14 cellular contexts compared by ENCODE assay signal in genomic region chr1:35287807-35288640, GRCh38. TPM values are rescaled to one million over a fixed set of nuclear protein-coding genes. Genes with fewer than 3 reads are reported as not detected.
DNase-seq lines count a peak whose midpoint lies in the region; TF ChIP-seq lines count a peak whose summit lies in the region.
"Had no signal": no experiment of that assay in that cellular context is flagged by ENCODE, and none has a peak within 500 bp of the region (broad histone marks: within the 10 kb centered on the region; RNA-seq: fewer than 3 reads in every experiment).

No MANE protein-coding gene starts in this region.

- H3K27ac Mint-ChIP-seq in activated naive CD4-positive, alpha-beta T cell treated with anti-CD3 and anti-CD28 coated beads for 36 hours: no peak overlapping the region

- no peaks in the 10 kb centered on the region for H3F3A ChIP-seq in smooth muscle cell (ENCODE audit: low read depth)

- no peaks in the 10 kb centered on the region for H3K27me3 Mint-ChIP-seq in activated naive CD4-positive, alpha-beta T cell treated with anti-CD3 and anti-CD28 coated beads for 36 hours (ENCODE audit: low read depth)

- H3K4me3 ChIP-seq in fibroblast of the aortic adventitia (ENCODE audit: low read depth, low read length): no peak overlapping the region
- H3K4me3 ChIP-seq in smooth muscle cell: no peak overlapping the region
- H3K4me3 ChIP-seq: skin epidermis had no signal

- H3K4me1 ChIP-seq in smooth muscle cell (ENCODE audit: low read depth): peaks cover 7% of the 10 kb centered on the region

- TF ChIP-seq CTCF in VCaP (conservative IDR thresholded peaks at IDR 0.05) (no peak), fibroblast of the aortic adventitia (IDR thresholded peaks at IDR 0.05; ENCODE audit: insufficient read depth, low read length) (no peak), smooth muscle cell (IDR thresholded peaks at IDR 0.05; ENCODE audit: borderline replicate concordance, insufficient read depth, poor library complexity, severe bottlenecking) (no peak), GM10266 (IDR thresholded peaks at IDR 0.05; ENCODE audit: control insufficient read depth, insufficient read depth, low read depth, missing control alignments) (no peak)

- peak overlapping the region; percentile 69 for H3K9ac ChIP-seq in smooth muscle cell (ENCODE audit: low read depth)

- intact Hi-C loops in activated naive CD4-positive, alpha-beta T cell treated with anti-CD3 and anti-CD28 coated beads for 36 hours (cut with micrococcal nuclease): loop anchor here (5.0 kb wide), 1 partner anchor 96 kb away; the partner anchor contains the start of gene SFPQ

- peaks cover 36% of the 10 kb centered on the region for H3K4me1 Mint-ChIP-seq in activated naive CD4-positive, alpha-beta T cell treated with anti-CD3 and anti-CD28 coated beads for 36 hours (ENCODE audit: low read depth)

- no peak overlapping the region for H3K4me3 Mint-ChIP-seq in activated naive CD4-positive, alpha-beta T cell treated with anti-CD3 and anti-CD28 coated beads for 36 hours

- no peak overlapping the region for H2AFZ ChIP-seq in smooth muscle cell (ENCODE audit: low read depth)

- peaks cover 11% of the 10 kb centered on the region for H3K36me3 Mint-ChIP-seq in activated naive CD4-positive, alpha-beta T cell treated with anti-CD3 and anti-CD28 coated beads for 36 hours (ENCODE audit: low read depth)

- H3K27me3 ChIP-seq in smooth muscle cell (ENCODE audit: low read depth): no peaks in the 10 kb centered on the region

- peak overlapping the region; percentile 25 for H3K27ac ChIP-seq in VCaP
- H3K27ac ChIP-seq in smooth muscle cell (ENCODE audit: low read depth): peak overlapping the region; percentile 93
- H3K27ac ChIP-seq: WERI-Rb-1 had no signal

- H3K4me2 ChIP-seq in smooth muscle cell: peak overlapping the region; percentile 78

- H3K9me3 Mint-ChIP-seq in activated naive CD4-positive, alpha-beta T cell treated with anti-CD3 and anti-CD28 coated beads for 36 hours: peaks cover 10% of the 10 kb centered on the region

- WGBS in smooth muscle cell (ENCODE audit: low lambda C conversion rate): 73% methylated on average over 9 of the region's 9 CpGs

- H4K20me1 ChIP-seq in smooth muscle cell (ENCODE audit: low read depth): peaks cover 74% of the 10 kb centered on the region

- H3K9me3 ChIP-seq in smooth muscle cell (replicated peaks; ENCODE audit: low read depth): no peaks in the 10 kb centered on the region

- CTCF ChIA-PET in activated naive CD4-positive, alpha-beta T cell treated with anti-CD3 and anti-CD28 coated beads for 36 hours (lab: Charles Lee): no interaction called here

- no peaks in the 10 kb centered on the region for H3K36me3 ChIP-seq in smooth muscle cell (ENCODE audit: low read depth)

- peaks cover 83% of the 10 kb centered on the region for H3K79me2 ChIP-seq in smooth muscle cell (ENCODE audit: low read depth)

- DNase-seq in activated naive CD4-positive, alpha-beta T cell treated with anti-CD3 and anti-CD28 coated beads for 36 hours: peak; percentile 34
- no peak for DNase-seq in activated naive CD4-positive, alpha-beta T cell (lab: John Stamatoyannopoulos, UW)
- DNase-seq in fibroblast of the aortic adventitia (ENCODE audit: low read depth) (peak; percentile 72), smooth muscle cell (lab: John Stamatoyannopoulos, UW; ENCODE audit: unreplicated experiment) (no peak), RPMI8226 (no peak), GM10266 (ENCODE audit: extremely low spot score) (no peak)
- no peak for DNase-seq in stimulated activated CD4-positive, alpha-beta T cell treated with anti-CD3 and anti-CD28 coated beads, Interleukin-12 subunit alpha, Interleukin-12 subunit beta, amount 100 ng/mL, for 4 hours
- DNase-seq: activated gamma-delta T cell treated with Interleukin-2 at 50 U/mL for 16 hours; erythroblast; NCI-H2081 treated with DMSO at 0.1 percent for 48 hours; stimulated activated CD8-positive, alpha-beta memory T cell treated with anti-CD3 and anti-CD28 coated beads, Interleukin-4, amount 100 ng/mL, for 48 hours; WERI-Rb-1 had no signal

RNA-seq across cellular contexts. Expression of gene ZMYM4, which starts 19.5 kb away (rescaled TPM):
- 10 to 100 TPM; 18.6 to 19.2 TPM for total RNA-seq in activated naive CD4-positive, alpha-beta T cell treated with anti-CD3 and anti-CD28 coated beads for 36 hours
- 47.8 and 52.2 TPM in 2 replicates for total RNA-seq in fibroblast of the aortic adventitia (ENCODE audit: low replicate concordance)
- 27.2 and 28.1 TPM in 2 replicates for total RNA-seq in smooth muscle cell
- polyA plus RNA-seq in smooth muscle cell: 15.7 and 18.7 TPM in 2 replicates

Comparison
In these comparisons a context has a peak if more than half of its experiments do, and no peak if none do; other contexts are left out.
1. DNase-seq: peak in activated naive CD4-positive, alpha-beta T cell treated with anti-CD3 and anti-CD28 coated beads for 36 hours (single experiment) and fibroblast of the aortic adventitia (single experiment); none in activated naive CD4-positive, alpha-beta T cell (0 of 4), smooth muscle cell (single experiment), RPMI8226 (single experiment), stimulated activated CD4-positive, alpha-beta T cell treated with anti-CD3 and anti-CD28 coated beads, Interleukin-12 subunit alpha, Interleukin-12 subunit beta, amount 100 ng/mL, for 4 hours (single experiment) and GM10266 (single experiment).